Comparison of ENCODE assay signal across 9 cellular contexts in genomic region chr2:190409616-190410015, GRCh38. TPM values are rescaled to one million over a fixed set of nuclear protein-coding genes. Genes with fewer than 3 reads are reported as not detected.
A peak's percentile ranks its signal among the peaks of the same experiment; 100 is the strongest.
DNase-seq lines count a peak whose midpoint lies in the region; ATAC-seq and TF ChIP-seq lines count a peak whose summit lies in the region.
"Had no signal": no experiment of that assay in that cellular context is flagged by ENCODE, and none has a peak within 500 bp of the region (broad histone marks: within the 10 kb centered on the region; RNA-seq: fewer than 3 reads in every experiment).

No MANE protein-coding gene starts in this region.

- H3F3A ChIP-seq in neural cell (ENCODE audit: insufficient read depth, low read length, poor library complexity, severe bottlenecking): no peaks in the 10 kb centered on the region

- no peak for TF ChIP-seq RAD21 in neural cell (conservative IDR thresholded peaks at IDR 0.05)

- H3K36me3 Mint-ChIP-seq in Caco-2 (ENCODE audit: insufficient read depth, unreplicated experiment): no peaks in the 10 kb centered on the region

- no peak for ATAC-seq in HG03565 (IDR thresholded peaks at IDR 0.05; ENCODE audit: unreplicated experiment)
- ATAC-seq in GM18511 (IDR thresholded peaks at IDR 0.05; ENCODE audit: unreplicated experiment): no peak

- no peak overlapping the region for H3K27ac Mint-ChIP-seq in Caco-2 (ENCODE audit: unreplicated experiment)

- H3K9me2 ChIP-seq in neural cell (ENCODE audit: insufficient read depth, low read length): no peaks in the 10 kb centered on the region

- no peak for TF ChIP-seq CTCF in breast epithelium (IDR thresholded peaks at IDR 0.05)
- no peak for TF ChIP-seq CTCF in neural cell (IDR thresholded peaks at IDR 0.05; ENCODE audit: poor library complexity, severe bottlenecking)
- TF ChIP-seq CTCF in Caco-2 (IDR thresholded peaks at IDR 0.05; ENCODE audit: insufficient read depth in 1 of 2, low read depth in 1 of 2, low read length in 1 of 2, severe bottlenecking in 1 of 2, unreplicated experiment in 1 of 2): no peak

- H3K4me3 Mint-ChIP-seq in Caco-2 (ENCODE audit: unreplicated experiment): no peak overlapping the region

- DNase-seq in G401 (ENCODE audit: low spot score) (peak; percentile 61), breast epithelium (ENCODE audit: low spot score in 2 of 2) (no peak), Caco-2 (no peak), HCEC 1CT (no peak)
- DNase-seq: stimulated activated CD4-positive, alpha-beta T cell treated with anti-CD3 and anti-CD28 coated beads, Interleukin-2, amount 100 ng/mL, for 24 hours had no signal

- BruUV-seq in Caco-2 (replicated peaks; lab: Mats Ljungman, UMichigan): no TSS peak

- peak overlapping the region; percentile 94 for H3K27ac ChIP-seq in KOPT-K1 (ENCODE audit: low read depth, low read length, poor library complexity, severe bottlenecking)
- peak overlapping the region; percentile 97 to 99 for H3K27ac ChIP-seq in breast epithelium
- H3K27ac ChIP-seq in neural cell (ENCODE audit: low read length): peak overlapping the region; percentile 77

- no peak for TF ChIP-seq POLR2A in breast epithelium (IDR thresholded peaks at IDR 0.05)

- in situ Hi-C loops in G401 (cut with HindIII; ENCODE audit: low sequenced_read_pairs): no loop called here

- peak overlapping the region; percentile 89 for H3K9ac ChIP-seq in neural cell (ENCODE audit: low read length)

- no peaks in the 10 kb centered on the region for H4K20me1 ChIP-seq in neural cell (ENCODE audit: insufficient read depth)

- H2AFZ ChIP-seq in neural cell (ENCODE audit: low read depth, low read length): peak overlapping the region; percentile 73

- H3K27me3 ChIP-seq in breast epithelium (no peaks in the 10 kb centered on the region), neural cell (ENCODE audit: insufficient read depth, low read depth, low read length) (peaks cover 7% of the 10 kb centered on the region), Caco-2 (replicated peaks; ENCODE audit: control insufficient read depth, insufficient read depth, low read length) (no peaks in the 10 kb centered on the region)

- CTCF ChIA-PET in Caco-2 (lab: Charles Lee): no interaction called here

- no peaks in the 10 kb centered on the region for H3K9me3 Mint-ChIP-seq in Caco-2 (ENCODE audit: unreplicated experiment)

- intact Hi-C loops in breast epithelium (cut with DNase I; ENCODE audit: low total_unique reads): loop anchor here (10.0 kb wide), 1 partner anchor 75 kb away; no protein-coding TSS in a partner anchor
- intact Hi-C loops in Caco-2 (cut with micrococcal nuclease; ENCODE audit: unreplicated experiment): loop anchor here (10.0 kb wide), 1 partner anchor 275 kb away; no protein-coding TSS in a partner anchor

- POLR2A ChIA-PET in Caco-2 (lab: Charles Lee): no interaction called here

- H3K9me3 ChIP-seq in KOPT-K1 (ENCODE audit: insufficient read depth, low read length, poor library complexity, severe bottlenecking): no peaks in the 10 kb centered on the region
- H3K9me3 ChIP-seq in breast epithelium: no peaks in the 10 kb centered on the region
- no peaks in the 10 kb centered on the region for H3K9me3 ChIP-seq in neural cell (ENCODE audit: low read length)
- no peaks in the 10 kb centered on the region for H3K9me3 ChIP-seq in Caco-2

- H3K4me2 ChIP-seq in neural cell (ENCODE audit: low read length): peak overlapping the region; percentile 96

- H3K4me3 ChIP-seq in breast epithelium: peak overlapping the region in 2 of 3 donors; percentile 85 to 98
- H3K4me3 ChIP-seq in neural cell (ENCODE audit: low read length): peak overlapping the region; percentile 87
- H3K4me3 ChIP-seq in Caco-2 (ENCODE audit: low read depth, low read length): no peak overlapping the region

- H3K4me1 ChIP-seq in breast epithelium (peaks cover 3 to 12% of the 10 kb centered on the region in 2 donors), Caco-2 (peaks cover 6% of the 10 kb centered on the region)

- H3K27me3 Mint-ChIP-seq in Caco-2 (ENCODE audit: insufficient read depth, unreplicated experiment): no peaks in the 10 kb centered on the region

- H3K36me3 ChIP-seq in KOPT-K1 (ENCODE audit: insufficient read depth, low read length): no peaks in the 10 kb centered on the region
- no peaks in the 10 kb centered on the region for H3K36me3 ChIP-seq in breast epithelium
- no peaks in the 10 kb centered on the region for H3K36me3 ChIP-seq in neural cell (ENCODE audit: insufficient read depth, low read length)
- no peaks in the 10 kb centered on the region; the same call in 1 of the 2 replicates for H3K36me3 ChIP-seq in Caco-2 (ENCODE audit: control insufficient read depth, insufficient read depth, low read length)

- no peaks in the 10 kb centered on the region for H3K4me1 Mint-ChIP-seq in Caco-2 (ENCODE audit: low read depth, unreplicated experiment)

- H3K79me2 ChIP-seq in neural cell (replicated peaks; ENCODE audit: insufficient read depth, low read length): peaks cover 17% of the 10 kb centered on the region

- TF ChIP-seq EP300 in neural cell (conservative IDR thresholded peaks at IDR 0.05; ENCODE audit: poor library complexity, severe bottlenecking): no peak

TF ChIP-seq in neural cell, 6 proteins besides CTCF, POLR2A, EP300 and RAD21:
- TF ChIP-seq MXI1 (conservative IDR thresholded peaks at IDR 0.05; ENCODE audit: poor library complexity, severe bottlenecking) (no peak), REST (IDR thresholded peaks at IDR 0.05; ENCODE audit: borderline replicate concordance) (no peak), SMC3 (conservative IDR thresholded peaks at IDR 0.05; ENCODE audit: poor library complexity) (no peak), TAF1 (IDR thresholded peaks at IDR 0.05; ENCODE audit: low read depth) (no peak), EZH2 (IDR thresholded peaks at IDR 0.05; ENCODE audit: borderline replicate concordance, insufficient read depth, low read length, poor library complexity, severe bottlenecking) (no peak), POLR2AphosphoS5 (IDR thresholded peaks at IDR 0.05) (no peak)

RNA-seq across cellular contexts. Expression of gene MFSD6, which starts 1.5 kb away (rescaled TPM):
- total RNA-seq in G401 (2014; rRNA removed; shearing (Covaris generic)): 0.71 TPM in 1 of 2 replicates, not detected in the other
- 100 to 1,000 TPM in 1 of 3 donors, 10 to 100 TPM in 2; 52.0 to 180 (median 92.4) TPM for total RNA-seq in breast epithelium
- 11.8 and 15.8 TPM in 2 replicates for polyA plus RNA-seq in neural cell
- polyA minus RNA-seq in neural cell: 50.9 and 66.7 TPM in 2 replicates
- total RNA-seq in Caco-2 (2022): 10.9 and 11.1 TPM in 2 replicates
